Comparison of ENCODE assay signal across 10 cellular contexts in the genomic region with DNA sequence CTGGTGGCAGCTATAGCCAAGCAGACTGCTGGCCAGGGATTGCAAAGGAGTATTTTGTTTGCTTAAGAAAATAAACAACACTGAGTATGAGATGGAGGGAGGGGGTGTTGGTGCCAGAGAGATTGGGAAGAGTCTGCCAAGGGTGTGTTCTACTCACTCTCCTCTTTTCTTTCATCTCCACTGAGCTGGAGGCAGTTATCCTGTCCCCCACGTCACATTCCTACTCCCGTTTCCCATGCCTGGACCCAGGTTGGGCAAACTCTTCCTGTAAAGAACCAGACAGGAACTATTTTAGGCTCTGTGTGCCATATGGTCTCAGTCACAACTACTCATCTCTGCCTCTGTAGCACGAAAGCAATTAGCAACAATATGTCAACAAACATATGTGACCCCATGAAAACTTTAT. TPM values are rescaled to one million over a fixed set of nuclear protein-coding genes. Genes with fewer than 3 reads are reported as not detected.
A peak's percentile ranks its signal among the peaks of the same experiment; 100 is the strongest.
DNase-seq lines count a peak whose midpoint lies in the region; FAIRE-seq and TF ChIP-seq lines count a peak whose summit lies in the region.
"Had no signal": no experiment of that assay in that cellular context is flagged by ENCODE, and none has a peak within 500 bp of the region (broad histone marks: within the 10 kb centered on the region; RNA-seq: fewer than 3 reads in every experiment).

No MANE protein-coding gene starts in this region.

- no CpG with 5 or more reads among the region's 3 CpGs for WGBS in neuronal stem cell (ENCODE audit: extremely low coverage in 2 of 2, insufficient read length in 2 of 2, insufficient replicate concordance in 1 of 2), 2 donors

- peaks cover 15% of the 10 kb centered on the region; the same call in 1 of the 2 replicates for H3F3A ChIP-seq in PC-9 (ENCODE audit: insufficient read depth, low read depth)

- H3K14ac ChIP-seq in neuronal stem cell (ENCODE audit: low read length): no peak overlapping the region

- H3K4ac ChIP-seq in neuronal stem cell (ENCODE audit: low read length): no peak overlapping the region

- peak overlapping the region; percentile 56 for H3K4me2 ChIP-seq in PC-9
- no peak overlapping the region for H3K4me2 ChIP-seq in neuronal stem cell (ENCODE audit: insufficient read depth, low read length, poor library complexity, severe bottlenecking)

- no peaks in the 10 kb centered on the region for H3K27me3 ChIP-seq in AG04450 (ENCODE audit: control insufficient read depth, insufficient read depth, low read length)
- H3K27me3 ChIP-seq in PC-9 (ENCODE audit: insufficient read depth, low read depth): no peaks in the 10 kb centered on the region
- peaks cover 0 to 10% (median 0%) of the 10 kb centered on the region in 3 experiments for H3K27me3 ChIP-seq in neuronal stem cell (ENCODE audit: control insufficient read depth in 3 of 3, insufficient read depth in 3 of 3, low read depth in 1 of 3, low read length in 3 of 3)

- H3K79me2 ChIP-seq in PC-9 (ENCODE audit: low read depth): no peaks in the 10 kb centered on the region

- H3K23ac ChIP-seq in neuronal stem cell (ENCODE audit: low read depth, low read length, poor library complexity): no peak overlapping the region

- POLR2A ChIA-PET in AG04450 (lab: Yijun Ruan, JAX) (interaction anchor here (0.8 kb wide), 1 partner anchor 12 kb away, joined by 5 read pairs; no protein-coding TSS in a partner anchor), PC-9 (lab: Charles Lee; ENCODE audit: unreplicated experiment) (interaction anchor here (0.6 to 0.7 kb wide), 4 partner anchors 32 to 373 kb away, joined by 3 to 8 read pairs (median 3); no protein-coding TSS in a partner anchor)

- H3K27ac ChIP-seq in AG04450 (ENCODE audit: low read depth, low read length) (peak overlapping the region; percentile 23), PC-9 (peak overlapping the region; percentile 24; the same call in 1 of the 2 replicates), neuronal stem cell (replicated peaks; ENCODE audit: low read length) (no peak overlapping the region)

- no peak overlapping the region for H4K91ac ChIP-seq in neuronal stem cell (ENCODE audit: low read depth, low read length, poor library complexity)

- TF ChIP-seq CTCF in AG04450 (IDR thresholded peaks at IDR 0.05; ENCODE audit: low read depth, low read length): no peak
- TF ChIP-seq CTCF in PC-9 (conservative IDR thresholded peaks at IDR 0.05): no peak

- intact Hi-C loops in PC-9 (cut with micrococcal nuclease; ENCODE audit: unreplicated experiment): loop anchor here (1.0 kb wide), 1 partner anchor 9 kb away; no protein-coding TSS in a partner anchor

- no peak overlapping the region for H4K8ac ChIP-seq in neuronal stem cell (ENCODE audit: low read depth, low read length)

- H3K4me3 ChIP-seq in AG04450 (ENCODE audit: low read depth, low read length) (no peak overlapping the region), PC-9 (no peak overlapping the region), neuronal stem cell (ENCODE audit: low read length in 2 of 2) (no peak overlapping the region)

- no peaks in the 10 kb centered on the region for H3K36me3 ChIP-seq in PC-9 (ENCODE audit: low read depth)
- no peaks in the 10 kb centered on the region for H3K36me3 ChIP-seq in neuronal stem cell (replicated peaks in 1 of 2; ENCODE audit: control insufficient read depth in 2 of 2, insufficient read depth in 2 of 2, low read length in 2 of 2)

- H3K79me1 ChIP-seq in neuronal stem cell (ENCODE audit: low read depth, low read length): no peaks in the 10 kb centered on the region

- no peak overlapping the region for H2BK12ac ChIP-seq in neuronal stem cell (ENCODE audit: low read length)

- DNase-seq in AG04450 (ENCODE audit: low read depth, low spot score) (no peak), GM04504 (ENCODE audit: low read depth) (peak; percentile 91), PC-9 (peak in 1 of 2 experiments; percentile 27), NOMO-1 treated with DMSO at 0.1 percent for 48 hours (lab: John Stamatoyannopoulos, UW; ENCODE audit: unreplicated experiment) (no peak), activated T-cell treated with anti-CD3 and anti-CD28 coated beads for 4 hours (no peak), NCI-H1417 (lab: John Stamatoyannopoulos, UW) (no peak), neuronal stem cell (ENCODE audit: low spot score) (no peak)
- DNase-seq: amygdala had no signal

- no peak overlapping the region for H2BK15ac ChIP-seq in neuronal stem cell (ENCODE audit: low read length)

- no TSS peak for BruUV-seq in PC-9 (replicated peaks; lab: Mats Ljungman, UMichigan)

- H2AFZ ChIP-seq in PC-9: peak overlapping the region; percentile 65; the same call in 1 of the 2 replicates
- no peak overlapping the region for H2AFZ ChIP-seq in neuronal stem cell (ENCODE audit: low read length)

- no peak overlapping the region for H2BK120ac ChIP-seq in neuronal stem cell (ENCODE audit: low read depth, low read length)

- H3K9me2 ChIP-seq in PC-9 (ENCODE audit: insufficient read depth): no peaks in the 10 kb centered on the region

- H3K4me1 ChIP-seq in PC-9 (replicated peaks; ENCODE audit: insufficient read depth) (peaks cover 37% of the 10 kb centered on the region), neuronal stem cell (ENCODE audit: control insufficient read depth in 2 of 2, insufficient read depth in 1 of 2, low read depth in 1 of 2, low read length in 2 of 2) (peaks cover 0 to 6% of the 10 kb centered on the region in 2 donors)

- CTCF ChIA-PET in AG04450 (lab: Charles Lee) (interaction anchor here (0.8 to 3.1 kb wide), 4 partner anchors 17 to 161 kb away, joined by 3 to 12 read pairs (median 5); a partner anchor contains a TSS), PC-9 (lab: Charles Lee) (interaction anchor here (0.5 kb wide), 1 partner anchor 13 kb away, joined by 10 read pairs; no protein-coding TSS in a partner anchor)

- no peak overlapping the region for H3K9ac ChIP-seq in neuronal stem cell (ENCODE audit: low read depth, low read length, poor library complexity)

- FAIRE-seq in islet of Langerhans (lab: Jason Lieb, UNC): peak; percentile 5

- no peak overlapping the region for H2AK5ac ChIP-seq in neuronal stem cell (ENCODE audit: low read depth, low read length)

- H2BK5ac ChIP-seq in neuronal stem cell (ENCODE audit: low read length): no peak overlapping the region

- no peaks in the 10 kb centered on the region for H4K20me1 ChIP-seq in PC-9 (ENCODE audit: insufficient read depth)

- H3K9me3 ChIP-seq in AG04450 (ENCODE audit: control insufficient read depth, insufficient read depth, low read length) (no peaks in the 10 kb centered on the region), PC-9 (ENCODE audit: insufficient read depth, low read depth) (no peaks in the 10 kb centered on the region), neuronal stem cell (replicated peaks in 1 of 2; ENCODE audit: control insufficient read depth in 2 of 2, insufficient read depth in 1 of 2, low read depth in 1 of 2, low read length in 2 of 2) (no peaks in the 10 kb centered on the region)

- H3K18ac ChIP-seq in neuronal stem cell (ENCODE audit: low read length): no peak overlapping the region

RNA-seq across cellular contexts. Expression of a gene that starts 1.4 kb away (rescaled TPM):
- polyA plus RNA-seq in AG04450 (2011; rRNA removed): 0.60 and 0.73 TPM in 2 replicates
- polyA minus RNA-seq in AG04450 (2011; rRNA and poly(A)+ RNA removed): 0.17 and 0.28 TPM in 2 replicates
- total RNA-seq in PC-9 (2021): not detected in 2 replicates
- polyA plus RNA-seq in neuronal stem cell (2013, experiment 1 of 2): not detected
- not detected for polyA plus RNA-seq in neuronal stem cell (2013, experiment 2 of 2)
- total RNA-seq: natural killer cell treated with Interleukin-12 subunit alpha and Interleukin-12 subunit beta and Interleukin-15 and Interleukin-18, amount 100 ng/mL, for 72 hours had no signal

RNA-seq across cellular contexts. Expression of a gene that starts 25.9 kb away (rescaled TPM):
- 1.1 and 1.2 TPM in 2 replicates for polyA plus RNA-seq in AG04450 (2011; rRNA removed)
- 2.0 and 2.8 TPM in 2 replicates for polyA minus RNA-seq in AG04450 (2011; rRNA and poly(A)+ RNA removed)
- total RNA-seq in PC-9 (2021): 0.63 and 1.2 TPM in 2 replicates
- not detected for polyA plus RNA-seq in neuronal stem cell (2013, experiment 1 of 2)
- polyA plus RNA-seq in neuronal stem cell (2013, experiment 2 of 2): 0.03 TPM

RNA-seq across cellular contexts. Expression of a gene that starts 30.4 kb away (rescaled TPM):
- polyA plus RNA-seq in AG04450 (2011; rRNA removed): not detected in 2 replicates
- not detected in 2 replicates for polyA minus RNA-seq in AG04450 (2011; rRNA and poly(A)+ RNA removed)
- not detected in 2 replicates for total RNA-seq in PC-9 (2021)
- not detected for polyA plus RNA-seq in neuronal stem cell (2013, experiment 1 of 2)
- not detected for polyA plus RNA-seq in neuronal stem cell (2013, experiment 2 of 2)
- total RNA-seq: natural killer cell treated with Interleukin-12 subunit alpha and Interleukin-12 subunit beta and Interleukin-15 and Interleukin-18, amount 100 ng/mL, for 72 hours had no signal

RNA-seq across cellular contexts. Expression of a gene that starts 50.4 kb away (rescaled TPM):
- polyA plus RNA-seq in AG04450 (2011; rRNA removed): not detected in 2 replicates
- not detected in 2 replicates for polyA minus RNA-seq in AG04450 (2011; rRNA and poly(A)+ RNA removed)
- 0.10 TPM in 1 of 2 replicates, not detected in the other for total RNA-seq in PC-9 (2021)
- not detected for polyA plus RNA-seq in neuronal stem cell (2013, experiment 1 of 2)
- not detected for polyA plus RNA-seq in neuronal stem cell (2013, experiment 2 of 2)
